Comparison of ENCODE assay signal across 24 cellular contexts in genomic region chr5:16964821-16965220, GRCh38. TPM values are rescaled to one million over a fixed set of nuclear protein-coding genes. Genes with fewer than 3 reads are reported as not detected.
DNase-seq lines count a peak whose midpoint lies in the region; ATAC-seq and TF ChIP-seq lines count a peak whose summit lies in the region.
"Had no signal": no experiment of that assay in that cellular context is flagged by ENCODE, and none has a peak within 500 bp of the region (broad histone marks: within the 10 kb centered on the region; RNA-seq: fewer than 3 reads in every experiment).

No MANE protein-coding gene starts in this region.

- H3K9me3 ChIP-seq in esophagus muscularis mucosa (no peaks in the 10 kb centered on the region), endodermal cell (ENCODE audit: control insufficient read depth, low read length) (peaks cover 18% of the 10 kb centered on the region)
- H3K9me3 ChIP-seq: adrenal gland, heart left ventricle, Peyer's patch, SK-N-SH, tibial nerve had no signal

- H3K36me3 ChIP-seq in esophagus muscularis mucosa (no peaks in the 10 kb centered on the region), endodermal cell (ENCODE audit: control insufficient read depth, insufficient read depth, low read length) (no peaks in the 10 kb centered on the region)
- H3K36me3 ChIP-seq: adrenal gland, heart left ventricle, Peyer's patch, tibial nerve had no signal

- no peak for TF ChIP-seq CTCF in neural crest cell (conservative IDR thresholded peaks at IDR 0.05)
- no peak for TF ChIP-seq CTCF in esophagus muscularis mucosa (IDR thresholded peaks at IDR 0.05)
- no peak for TF ChIP-seq CTCF in endodermal cell (conservative IDR thresholded peaks at IDR 0.05)

- H3K27ac Mint-ChIP-seq in neural crest cell (ENCODE audit: unreplicated experiment) (peak overlapping the region; percentile 78), endodermal cell (no peak overlapping the region)
- H3K27ac Mint-ChIP-seq in effector memory CD8-positive, alpha-beta T cell, result no peak overlapping the region
- H3K27ac Mint-ChIP-seq: activated T-helper 17 cell treated with anti-CD3 and anti-CD28 coated beads, Interleukin-2, amount 50 U/mL, for 72 hours; CD4-positive, alpha-beta T cell had no signal

- no peak for TF ChIP-seq EP300 in esophagus muscularis mucosa (IDR thresholded peaks at IDR 0.05)

- DNase-seq in EH (ENCODE audit: low read depth) (peak; percentile 68), M059J (ENCODE audit: low read depth) (peak; percentile 77), islet precursor cell (peak; percentile 92), neural crest cell (ENCODE audit: low read depth, low spot score) (no peak), esophagus muscularis mucosa (ENCODE audit: extremely low spot score) (no peak), endodermal cell (no peak)
- DNase-seq in activated effector memory CD4-positive, alpha-beta T cell treated with Interleukin-2 at 50 U/mL for 16 hours, result no peak
- DNase-seq in effector memory CD8-positive, alpha-beta T cell, result no peak
- DNase-seq: activated CD4-positive, alpha-beta T cell treated with anti-CD3 and anti-CD28 coated beads for 1 hour; adrenal gland; CD4-positive, alpha-beta T cell; effector CD4-positive, alpha-beta T cell; H7; heart left ventricle; mesenchymal stem cell; NCI-H1436 treated with DMSO at 0.1 percent for 48 hours; NCI-H774; SK-N-SH; stimulated activated naive CD4-positive, alpha-beta T cell had no signal

- H3K27me3 Mint-ChIP-seq in neural crest cell (ENCODE audit: low read depth) (no peaks in the 10 kb centered on the region), endodermal cell (ENCODE audit: insufficient read depth) (no peaks in the 10 kb centered on the region)
- H3K27me3 Mint-ChIP-seq in effector memory CD8-positive, alpha-beta T cell, result no peaks in the 10 kb centered on the region
- H3K27me3 Mint-ChIP-seq: activated T-helper 17 cell treated with anti-CD3 and anti-CD28 coated beads, Interleukin-2, amount 50 U/mL, for 72 hours; CD4-positive, alpha-beta T cell; central memory CD8-positive, alpha-beta T cell had no signal

- 38% methylated on average over 4 of the region's 4 CpGs for WGBS in esophagus muscularis mucosa
- 79 to 92% methylated on average over 2 to 4 of the region's 4 CpGs for WGBS in endodermal cell (ENCODE audit: insufficient coverage in 1 of 2, insufficient read length in 1 of 2), 2 experiments

- ATAC-seq in effector memory CD8-positive, alpha-beta T cell (replicated peaks), result no peak
- ATAC-seq: activated T-helper 17 cell treated with anti-CD3 and anti-CD28 coated beads, Interleukin-2, amount 50 U/mL, for 72 hours; heart left ventricle had no signal

- intact Hi-C loops in esophagus muscularis mucosa (cut with DNase I), result no loop called here

- H3K27me3 ChIP-seq in esophagus muscularis mucosa (no peaks in the 10 kb centered on the region), endodermal cell (ENCODE audit: control insufficient read depth, insufficient read depth, low read length, poor library complexity, severe bottlenecking) (no peaks in the 10 kb centered on the region)
- H3K27me3 ChIP-seq: adrenal gland, heart left ventricle, Peyer's patch, tibial nerve had no signal

- H3K4me3 Mint-ChIP-seq in neural crest cell (no peak overlapping the region), endodermal cell (no peak overlapping the region)
- H3K4me3 Mint-ChIP-seq in effector memory CD8-positive, alpha-beta T cell, result no peak overlapping the region
- H3K4me3 Mint-ChIP-seq: activated T-helper 17 cell treated with anti-CD3 and anti-CD28 coated beads, Interleukin-2, amount 50 U/mL, for 72 hours; CD4-positive, alpha-beta T cell; central memory CD8-positive, alpha-beta T cell had no signal

- H3K36me3 Mint-ChIP-seq in neural crest cell (ENCODE audit: low read depth) (no peaks in the 10 kb centered on the region), endodermal cell (ENCODE audit: low read depth) (no peaks in the 10 kb centered on the region)
- no peaks in the 10 kb centered on the region for H3K36me3 Mint-ChIP-seq in effector memory CD8-positive, alpha-beta T cell (ENCODE audit: insufficient read depth)

- H3K4me3 ChIP-seq in esophagus muscularis mucosa, result no peak overlapping the region
- H3K4me3 ChIP-seq in endodermal cell (ENCODE audit: low read length), result no peak overlapping the region
- H3K4me3 ChIP-seq: adrenal gland, heart left ventricle, Peyer's patch, tibial nerve had no signal

- no peak overlapping the region for H3K27ac ChIP-seq in esophagus muscularis mucosa (replicated peaks in 1 of 4)
- H3K27ac ChIP-seq in endodermal cell (ENCODE audit: low read depth, low read length), result no peak overlapping the region
- H3K27ac ChIP-seq: adrenal gland, heart left ventricle, KMS-11, Peyer's patch, tibial nerve had no signal

- peaks cover 11% of the 10 kb centered on the region for H3K4me1 Mint-ChIP-seq in neural crest cell
- peaks cover 13% of the 10 kb centered on the region for H3K4me1 Mint-ChIP-seq in endodermal cell
- no peaks in the 10 kb centered on the region for H3K4me1 Mint-ChIP-seq in effector memory CD8-positive, alpha-beta T cell (ENCODE audit: low read depth in 2 of 2)
- H3K4me1 Mint-ChIP-seq: activated T-helper 17 cell treated with anti-CD3 and anti-CD28 coated beads, Interleukin-2, amount 50 U/mL, for 72 hours; central memory CD8-positive, alpha-beta T cell had no signal

- no peak for TF ChIP-seq POLR2A in esophagus muscularis mucosa (IDR thresholded peaks at IDR 0.05; ENCODE audit: low read depth)

- no peaks in the 10 kb centered on the region for H3K9me3 Mint-ChIP-seq in neural crest cell
- peaks cover 11% of the 10 kb centered on the region for H3K9me3 Mint-ChIP-seq in endodermal cell
- H3K9me3 Mint-ChIP-seq in effector memory CD8-positive, alpha-beta T cell, result no peaks in the 10 kb centered on the region
- H3K9me3 Mint-ChIP-seq: activated T-helper 17 cell treated with anti-CD3 and anti-CD28 coated beads, Interleukin-2, amount 50 U/mL, for 72 hours; CD4-positive, alpha-beta T cell; central memory CD8-positive, alpha-beta T cell had no signal

- H3K9ac ChIP-seq in endodermal cell (ENCODE audit: extremely low read depth, low read length, poor library complexity, severe bottlenecking), result no peak overlapping the region
- H3K9ac ChIP-seq: KMS-11, SK-N-SH had no signal

- H3K4me1 ChIP-seq in esophagus muscularis mucosa, result no peaks in the 10 kb centered on the region
- peaks cover 4% of the 10 kb centered on the region for H3K4me1 ChIP-seq in endodermal cell (ENCODE audit: control insufficient read depth, insufficient read depth, low read length)
- H3K4me1 ChIP-seq: adrenal gland, heart left ventricle, Peyer's patch, tibial nerve had no signal

RNA-seq across cellular contexts. Expression of gene MYO10, which starts 28.7 kb away (rescaled TPM):
- total RNA-seq in M059J (2014; rRNA removed; shearing (Covaris generic)), result 13.6 and 30.2 TPM in 2 replicates
- total RNA-seq in neural crest cell (93.4 and 94.4 TPM in 2 replicates), esophagus muscularis mucosa (1 to 10 TPM; 7.1 to 9.3 (median 7.8) TPM), endodermal cell (10 to 100 TPM; 40.0 to 89.2 TPM)
- 50.6 TPM for polyA plus RNA-seq in endodermal cell (2013, experiment 1 of 2)
- polyA plus RNA-seq in endodermal cell (2013, experiment 2 of 2), result 51.3 TPM
- total RNA-seq: CD4-positive, alpha-beta T cell had no signal

Comparison
In these comparisons a context has a peak if more than half of its experiments do, and no peak if none do; other contexts are left out.
1. DNase-seq: peak in EH (single experiment), M059J (single experiment) and islet precursor cell (single experiment); none in neural crest cell (single experiment), esophagus muscularis mucosa (single experiment), endodermal cell (single experiment), activated effector memory CD4-positive, alpha-beta T cell treated with Interleukin-2 at 50 U/mL for 16 hours (single experiment) and effector memory CD8-positive, alpha-beta T cell (0 of 3).